In genomic region chr3:58526124-58526957, GRCh38 we compare ENCODE assay signal across 10 cellular contexts. TPM values are rescaled to one million over a fixed set of nuclear protein-coding genes. Genes with fewer than 3 reads are reported as not detected.
DNase-seq lines count a peak whose midpoint lies in the region; ATAC-seq and TF ChIP-seq lines count a peak whose summit lies in the region.
"Had no signal": no experiment of that assay in that cellular context is flagged by ENCODE, and none has a peak within 500 bp of the region (broad histone marks: within the 10 kb centered on the region; RNA-seq: fewer than 3 reads in every experiment).

No MANE protein-coding gene starts in this region.

- peaks cover 0 to 2% (median 2%) of the 10 kb centered on the region in 3 donors for H3K27me3 Mint-ChIP-seq in immature natural killer cell (ENCODE audit: low read depth in 3 of 3)

- no peak for ATAC-seq in GM21786 (IDR thresholded peaks at IDR 0.05; ENCODE audit: unreplicated experiment)

- POLR2A ChIA-PET in HEK293 (lab: Yijun Ruan, JAX) = interaction anchor here (1.1 kb wide), 1 partner anchor 33 kb away, joined by 3 read pairs; no protein-coding TSS in a partner anchor

- no peaks in the 10 kb centered on the region for H3K9me2 ChIP-seq in hepatocyte (replicated peaks; ENCODE audit: insufficient read depth)

- no peaks in the 10 kb centered on the region for H4K20me1 ChIP-seq in hepatocyte (ENCODE audit: insufficient read depth, poor library complexity, severe bottlenecking)

- H3K79me2 ChIP-seq in hepatocyte = no peaks in the 10 kb centered on the region

- no peaks in the 10 kb centered on the region for H3K36me3 ChIP-seq in HEK293 (ENCODE audit: control insufficient read depth in 2 of 2, insufficient read depth in 1 of 2, low read length in 2 of 2)
- no peaks in the 10 kb centered on the region for H3K36me3 ChIP-seq in hepatocyte (replicated peaks; ENCODE audit: insufficient read depth, low read depth)

- H3K4me2 ChIP-seq in hepatocyte = no peak overlapping the region

- no peak overlapping the region for H3K27ac ChIP-seq in HEK293 (ENCODE audit: extremely low read depth, low read depth, low read length)
- no peak overlapping the region for H3K27ac ChIP-seq in hepatocyte

- H2AFZ ChIP-seq in hepatocyte = no peak overlapping the region

- no peak overlapping the region for H3K4me3 Mint-ChIP-seq in immature natural killer cell

- H3K9me3 Mint-ChIP-seq in immature natural killer cell = no peaks in the 10 kb centered on the region

- no peaks in the 10 kb centered on the region for H3K27me3 ChIP-seq in hepatocyte

- peak overlapping the region in 1 of 6 donors; percentile 7 for H3K27ac Mint-ChIP-seq in immature natural killer cell

- H3K4me3 ChIP-seq in HEK293 (ENCODE audit: low read depth, low read length) = no peak overlapping the region
- H3K4me3 ChIP-seq in hepatocyte = no peak overlapping the region

- DNase-seq in A172 (ENCODE audit: low spot score) = peak; percentile 91
- peak; percentile 69 for DNase-seq in SW480 (ENCODE audit: low spot score)
- peak; percentile 65 for DNase-seq in hepatocyte (ENCODE audit: low spot score)
- no peak for DNase-seq in stimulated activated CD4-positive, alpha-beta T cell treated with anti-CD3 and anti-CD28 coated beads, Interleukin-4, amount 100 ng/mL, for 24 hours
- DNase-seq in NCI-H1417 (lab: John Stamatoyannopoulos, UW) = no peak
- no peak for DNase-seq in immature natural killer cell
- DNase-seq: DMS79 treated with DMSO at 0.1 percent for 48 hours had no signal

- H3K36me3 Mint-ChIP-seq in immature natural killer cell = no peaks in the 10 kb centered on the region

- TF ChIP-seq CTCF in HEK293 (tag by site-specific recombination; IDR thresholded peaks at IDR 0.05) (no peak), hepatocyte (IDR thresholded peaks at IDR 0.05; ENCODE audit: poor library complexity) (no peak)

- H3K4me1 Mint-ChIP-seq in immature natural killer cell = no peaks in the 10 kb centered on the region

- WGBS in hepatocyte (ENCODE audit: low lambda C conversion rate, missing lambda C conversion rate) = 79% methylated on average over 12 of the region's 12 CpGs

- H3K9me3 ChIP-seq in HEK293 (ENCODE audit: control insufficient read depth, insufficient read depth, low read depth, low read length) = no peaks in the 10 kb centered on the region
- no peaks in the 10 kb centered on the region for H3K9me3 ChIP-seq in hepatocyte (ENCODE audit: low read depth)

- H3K4me1 ChIP-seq in HEK293 (ENCODE audit: control insufficient read depth, insufficient read depth, low read length) (no peaks in the 10 kb centered on the region; the same call in 1 of the 2 replicates), hepatocyte (ENCODE audit: insufficient read depth) (peaks cover 29% of the 10 kb centered on the region)

- CTCF ChIA-PET in HEK293 (lab: Yijun Ruan, JAX) = interaction anchor here (0.6 to 0.7 kb wide), 2 partner anchors 32 to 220 kb away, joined by 3 read pairs; partner anchors contain the start of gene RPP14

TF ChIP-seq in HEK293, 187 proteins besides CTCF, POLR2A, EP300 and RAD21 (continues in another document):
- TF ChIP-seq ZNF660 (tag by site-specific recombination; IDR thresholded peaks at IDR 0.05) (peak; percentile 72; the same call in 1 of the 2 replicates), ZNF76 (tag by site-specific recombination; IDR thresholded peaks at IDR 0.05; ENCODE audit: borderline replicate concordance, low read depth) (no peak), OVOL3 (tag by site-specific recombination; IDR thresholded peaks at IDR 0.05) (no peak), ZNF704 (tag by site-specific recombination; IDR thresholded peaks at IDR 0.05) (no peak), ZNF324 (tag by site-specific recombination; IDR thresholded peaks at IDR 0.05) (no peak; the same call in 1 of the 2 replicates), KLF10 (tag by site-specific recombination; IDR thresholded peaks at IDR 0.05) (peak; percentile 47; the same call in 1 of the 2 replicates), ZNF366 (tag by site-specific recombination; conservative IDR thresholded peaks at IDR 0.05) (no peak), ZNF629 (tag by site-specific recombination; IDR thresholded peaks at IDR 0.05) (peak; percentile 65), KLF9 (tag by site-specific recombination; IDR thresholded peaks at IDR 0.05; ENCODE audit: low read depth) (no peak), ZEB2 (tag by site-specific recombination; IDR thresholded peaks at IDR 0.05) (0 out of 2 replicates have a peak, but pooled peaks have one; percentile 26), ZNF664 (tag by site-specific recombination; IDR thresholded peaks at IDR 0.05) (peak; percentile 92), ZNF16 (tag by site-specific recombination; IDR thresholded peaks at IDR 0.05; ENCODE audit: low read depth) (no peak), ZIC2 (tag by site-specific recombination; IDR thresholded peaks at IDR 0.05) (peak; percentile 19; the same call in 1 of the 2 replicates), ZNF580 (tag by site-specific recombination; IDR thresholded peaks at IDR 0.05) (no peak), ZBTB21 (tag by site-specific recombination; IDR thresholded peaks at IDR 0.05) (0 out of 2 replicates have a peak, but pooled peaks have one; percentile 46), ATF2 (tag by site-specific recombination; IDR thresholded peaks at IDR 0.05; ENCODE audit: low read depth) (0 out of 2 replicates have a peak, but pooled peaks have one; percentile 28), ZBTB44 (tag by site-specific recombination; IDR thresholded peaks at IDR 0.05) (no peak), ZNF692 (tag by site-specific recombination; IDR thresholded peaks at IDR 0.05) (peak; percentile 69)

RNA-seq across cellular contexts. Expression of gene ACOX2, which starts 10.6 kb away (rescaled TPM):
- 2.2 and 5.4 TPM in 2 replicates for total RNA-seq in A172 (2014; rRNA removed; shearing (Covaris generic))
- 20.1 and 26.2 TPM in 2 replicates for total RNA-seq in hepatocyte
- polyA plus RNA-seq in hepatocyte (30.6 and 31.3 TPM in 2 replicates), immature natural killer cell (not detected)
- total RNA-seq: T-helper 2 cell treated with Interferon-gamma antibody and Interleukin-4, amounts not matched to agents 100 ng/mL and 5 ng/mL, for 36 hours had no signal

RNA-seq across cellular contexts. Expression of gene KCTD6, which starts 34.4 kb away (rescaled TPM):
- total RNA-seq in A172 (2014; rRNA removed; shearing (Covaris generic)) = 6.4 and 9.1 TPM in 2 replicates
- total RNA-seq in hepatocyte = 18.9 and 19.8 TPM in 2 replicates
- 13.8 and 14.3 TPM in 2 replicates for polyA plus RNA-seq in hepatocyte
- polyA plus RNA-seq in immature natural killer cell = 10 to 100 TPM in 2 of 3 donors, 1 to 10 TPM in 1; 8.3 to 12.9 (median 12.4) TPM

RNA-seq across cellular contexts. Expression of gene FAM107A, which starts 50.9 kb away (rescaled TPM):
- total RNA-seq in A172 (2014; rRNA removed; shearing (Covaris generic)) = not detected in 2 replicates
- total RNA-seq in hepatocyte = 0.24 and 0.93 TPM in 2 replicates
- 0.40 and 0.58 TPM in 2 replicates for polyA plus RNA-seq in hepatocyte
- polyA plus RNA-seq in immature natural killer cell = not detected
- total RNA-seq: T-helper 2 cell treated with Interferon-gamma antibody and Interleukin-4, amounts not matched to agents 100 ng/mL and 5 ng/mL, for 36 hours had no signal

Comparison
In these comparisons a context has a peak if more than half of its experiments do, and no peak if none do; other contexts are left out.
1. DNase-seq: peak in A172 (single experiment), SW480 (single experiment) and hepatocyte (single experiment); none in stimulated activated CD4-positive, alpha-beta T cell treated with anti-CD3 and anti-CD28 coated beads, Interleukin-4, amount 100 ng/mL, for 24 hours (single experiment), NCI-H1417 (0 of 3) and immature natural killer cell (0 of 3).